28 cellular contexts compared by ENCODE assay signal in the genomic region with DNA sequence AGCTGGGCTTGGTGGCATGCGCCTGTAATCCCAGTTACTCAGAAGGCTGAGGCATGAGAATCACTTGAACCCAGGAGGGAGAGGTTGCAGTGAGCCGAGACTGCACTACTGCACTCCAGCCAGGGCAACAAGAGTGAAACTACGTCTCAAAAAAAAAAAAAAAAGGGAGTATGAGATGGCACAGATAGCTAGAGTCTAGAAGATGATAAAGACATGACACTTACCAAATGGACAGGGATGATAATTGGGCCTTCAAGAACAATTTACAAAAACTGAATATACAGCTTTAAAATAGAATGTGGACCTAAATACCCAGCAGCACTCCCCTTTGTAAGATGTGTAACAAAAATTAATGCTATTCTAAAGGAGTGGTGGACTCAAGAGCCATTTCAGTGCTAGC. TPM values are rescaled to one million over a fixed set of nuclear protein-coding genes. Genes with fewer than 3 reads are reported as not detected.
A peak's percentile ranks its signal among the peaks of the same experiment; 100 is the strongest.
DNase-seq lines count a peak whose midpoint lies in the region; ATAC-seq and TF ChIP-seq lines count a peak whose summit lies in the region.
"Had no signal": no experiment of that assay in that cellular context is flagged by ENCODE, and none has a peak within 500 bp of the region (broad histone marks: within the 10 kb centered on the region; RNA-seq: fewer than 3 reads in every experiment).

No MANE protein-coding gene starts in this region.

- TF ChIP-seq CTCF in Loucy (conservative IDR thresholded peaks at IDR 0.05; ENCODE audit: low read length) (no peak), neural crest cell (conservative IDR thresholded peaks at IDR 0.05) (no peak), tibial nerve (IDR thresholded peaks at IDR 0.05) (no peak), glutamatergic neuron (IDR thresholded peaks at IDR 0.05; ENCODE audit: partially characterized antibody, unreplicated experiment) (no peak)

- peak overlapping the region; percentile 32 for H3K4me3 Mint-ChIP-seq in activated naive CD8-positive, alpha-beta T cell treated with anti-CD3 and anti-CD28 coated beads, Interleukin-2, amount 10 ng/mL, durations not matched to agents 7 days and 5 days
- no peak overlapping the region for H3K4me3 Mint-ChIP-seq in activated naive CD8-positive, alpha-beta T cell treated with anti-CD3 and anti-CD28 coated beads, Interleukin-2, amount 50 U/mL, for 24 hours
- peak overlapping the region in 1 of 2 donors; percentile 97 for H3K4me3 Mint-ChIP-seq in effector memory CD8-positive, alpha-beta T cell
- H3K4me3 Mint-ChIP-seq in neural crest cell = peak overlapping the region; percentile 96
- no peak overlapping the region for H3K4me3 Mint-ChIP-seq in glutamatergic neuron (ENCODE audit: unreplicated experiment)

- TF ChIP-seq POLR2A in tibial nerve (IDR thresholded peaks at IDR 0.05) = no peak

- no peak overlapping the region for H2AFZ ChIP-seq in Loucy (ENCODE audit: low read length)

- ATAC-seq in activated naive CD8-positive, alpha-beta T cell treated with anti-CD3 and anti-CD28 coated beads, Interleukin-2, amount 10 ng/mL, durations not matched to agents 7 days and 5 days (ENCODE audit: low read depth) = no peak
- no peak for ATAC-seq in activated naive CD8-positive, alpha-beta T cell treated with anti-CD3 and anti-CD28 coated beads, Interleukin-2, amount 50 U/mL, for 24 hours
- ATAC-seq in effector memory CD8-positive, alpha-beta T cell (replicated peaks) = no peak
- ATAC-seq in GM18498 (IDR thresholded peaks at IDR 0.05; ENCODE audit: unreplicated experiment) = no peak
- ATAC-seq: HCT116, HepG2, left lobe of liver had no signal

- peaks cover 46% of the 10 kb centered on the region for H3K36me3 Mint-ChIP-seq in activated naive CD8-positive, alpha-beta T cell treated with anti-CD3 and anti-CD28 coated beads, Interleukin-2, amount 10 ng/mL, durations not matched to agents 7 days and 5 days
- H3K36me3 Mint-ChIP-seq in activated naive CD8-positive, alpha-beta T cell treated with anti-CD3 and anti-CD28 coated beads, Interleukin-2, amount 50 U/mL, for 24 hours (ENCODE audit: low read depth) = peaks cover 39% of the 10 kb centered on the region
- H3K36me3 Mint-ChIP-seq in effector memory CD8-positive, alpha-beta T cell (ENCODE audit: insufficient read depth) = peaks cover 26% of the 10 kb centered on the region
- H3K36me3 Mint-ChIP-seq in neural crest cell (ENCODE audit: low read depth) (peaks cover 3% of the 10 kb centered on the region), glutamatergic neuron (ENCODE audit: unreplicated experiment) (no peaks in the 10 kb centered on the region)

- peaks cover 34% of the 10 kb centered on the region for H3K4me1 Mint-ChIP-seq in activated naive CD8-positive, alpha-beta T cell treated with anti-CD3 and anti-CD28 coated beads, Interleukin-2, amount 10 ng/mL, durations not matched to agents 7 days and 5 days
- peaks cover 57% of the 10 kb centered on the region for H3K4me1 Mint-ChIP-seq in activated naive CD8-positive, alpha-beta T cell treated with anti-CD3 and anti-CD28 coated beads, Interleukin-2, amount 50 U/mL, for 24 hours
- peaks cover 28 to 54% of the 10 kb centered on the region in 2 donors for H3K4me1 Mint-ChIP-seq in effector memory CD8-positive, alpha-beta T cell (ENCODE audit: low read depth in 2 of 2)
- peaks cover 26% of the 10 kb centered on the region for H3K4me1 Mint-ChIP-seq in neural crest cell
- peaks cover 19% of the 10 kb centered on the region for H3K4me1 Mint-ChIP-seq in glutamatergic neuron (ENCODE audit: low read depth, unreplicated experiment)

- no peak for DNase-seq in activated naive CD8-positive, alpha-beta T cell treated with anti-CD3 and anti-CD28 coated beads, Interleukin-2, amount 10 ng/mL, durations not matched to agents 7 days and 5 days
- DNase-seq in activated naive CD8-positive, alpha-beta T cell treated with anti-CD3 and anti-CD28 coated beads, Interleukin-2, amount 50 U/mL, for 24 hours = no peak
- DNase-seq in effector memory CD8-positive, alpha-beta T cell = no peak
- DNase-seq in neural crest cell (ENCODE audit: low read depth, low spot score) (no peak), tibial nerve (ENCODE audit: low spot score in 2 of 2) (no peak), glutamatergic neuron (no peak)
- DNase-seq: activated CD4-positive, alpha-beta T cell treated with anti-CD3 and anti-CD28 coated beads for 4 hours; caudate nucleus; cortex of kidney; effector memory CD4-positive, alpha-beta T cell; GDM1; Kasumi-1; mesendoderm; MV-4-11; NCI-H1436; NCI-H2081; NCI-H526; NK-92 treated with Interleukin-12 subunit alpha and Interleukin-12 subunit beta, amount 100 ng/mL, for 24 hours; Right ventricle myocardium superior; stimulated activated CD4-positive, alpha-beta T cell treated with anti-CD3 and anti-CD28 coated beads, Interleukin-4, amount 100 ng/mL, for 4 hours; T-helper 9 cell had no signal

- peaks cover 7% of the 10 kb centered on the region for H4K20me1 ChIP-seq in Loucy (ENCODE audit: insufficient read depth, low read length, poor library complexity, severe bottlenecking)
- H4K20me1 ChIP-seq: BLaER1 had no signal

- H3K4me3 ChIP-seq in Loucy (ENCODE audit: low read length, poor library complexity, severe bottlenecking) (peak overlapping the region; percentile 84), tibial nerve (no peak overlapping the region)
- H3K4me3 ChIP-seq: BLaER1 had no signal

- H3K27ac Mint-ChIP-seq in activated naive CD8-positive, alpha-beta T cell treated with anti-CD3 and anti-CD28 coated beads, Interleukin-2, amount 10 ng/mL, durations not matched to agents 7 days and 5 days = no peak overlapping the region
- no peak overlapping the region for H3K27ac Mint-ChIP-seq in activated naive CD8-positive, alpha-beta T cell treated with anti-CD3 and anti-CD28 coated beads, Interleukin-2, amount 50 U/mL, for 24 hours
- peak overlapping the region; percentile 17 to 22 for H3K27ac Mint-ChIP-seq in effector memory CD8-positive, alpha-beta T cell
- H3K27ac Mint-ChIP-seq in neural crest cell (ENCODE audit: unreplicated experiment) (no peak overlapping the region), glutamatergic neuron (ENCODE audit: unreplicated experiment) (no peak overlapping the region)

- peaks cover 56% of the 10 kb centered on the region for H3K79me2 ChIP-seq in Loucy (ENCODE audit: insufficient read depth, low read length)

- no peaks in the 10 kb centered on the region for H3K9me3 Mint-ChIP-seq in activated naive CD8-positive, alpha-beta T cell treated with anti-CD3 and anti-CD28 coated beads, Interleukin-2, amount 10 ng/mL, durations not matched to agents 7 days and 5 days
- no peaks in the 10 kb centered on the region for H3K9me3 Mint-ChIP-seq in activated naive CD8-positive, alpha-beta T cell treated with anti-CD3 and anti-CD28 coated beads, Interleukin-2, amount 50 U/mL, for 24 hours
- H3K9me3 Mint-ChIP-seq in effector memory CD8-positive, alpha-beta T cell = no peaks in the 10 kb centered on the region
- H3K9me3 Mint-ChIP-seq in neural crest cell (no peaks in the 10 kb centered on the region), glutamatergic neuron (ENCODE audit: unreplicated experiment) (peaks cover 18% of the 10 kb centered on the region)
- H3K9me3 Mint-ChIP-seq: activated T-helper 1 cell treated with anti-CD3 and anti-CD28 coated beads, Interleukin-12 subunit alpha, Interleukin-12 subunit beta, Interleukin-2, Interleukin-4 antibody, amounts not matched to agents 30 ng/mL and 10 ng/mL and 1 ng/mL, durations not matched to agents 14 hours and 24 hours and 36 hours had no signal

- H3K4me1 ChIP-seq in Loucy (ENCODE audit: insufficient read depth, low read length, poor library complexity, severe bottlenecking) = peaks cover 57% of the 10 kb centered on the region
- peaks cover 0 to 25% (median 9%) of the 10 kb centered on the region in 4 donors for H3K4me1 ChIP-seq in tibial nerve

- H3K27me3 ChIP-seq in Loucy (ENCODE audit: insufficient read depth, low read length, poor library complexity, severe bottlenecking) (no peaks in the 10 kb centered on the region), tibial nerve (no peaks in the 10 kb centered on the region)
- H3K27me3 ChIP-seq: BLaER1 had no signal

- H3K9me3 ChIP-seq in Loucy (ENCODE audit: insufficient read depth, low read depth, low read length) (no peaks in the 10 kb centered on the region), tibial nerve (no peaks in the 10 kb centered on the region)
- H3K9me3 ChIP-seq: BLaER1 had no signal

- no peak for TF ChIP-seq EP300 in tibial nerve (IDR thresholded peaks at IDR 0.05)

- no peak overlapping the region for H3K27ac ChIP-seq in tibial nerve
- H3K27ac ChIP-seq: BLaER1 had no signal

- POLR2A ChIA-PET in activated naive CD8-positive, alpha-beta T cell treated with anti-CD3 and anti-CD28 coated beads, Interleukin-2, amount 10 ng/mL, durations not matched to agents 7 days and 5 days (lab: Charles Lee) = no interaction called here

- peak overlapping the region; percentile 84 for H3K4me2 ChIP-seq in Loucy (ENCODE audit: low read depth, low read length, poor library complexity, severe bottlenecking)

- 91 to 100% methylated on average over 3 of the region's 3 CpGs for WGBS in tibial nerve, 2 donors

- no peaks in the 10 kb centered on the region for H3K9me2 ChIP-seq in Loucy (replicated peaks; ENCODE audit: low read depth, low read length)

- no peaks in the 10 kb centered on the region for H3K27me3 Mint-ChIP-seq in activated naive CD8-positive, alpha-beta T cell treated with anti-CD3 and anti-CD28 coated beads, Interleukin-2, amount 10 ng/mL, durations not matched to agents 7 days and 5 days
- H3K27me3 Mint-ChIP-seq in activated naive CD8-positive, alpha-beta T cell treated with anti-CD3 and anti-CD28 coated beads, Interleukin-2, amount 50 U/mL, for 24 hours = no peaks in the 10 kb centered on the region
- no peaks in the 10 kb centered on the region for H3K27me3 Mint-ChIP-seq in effector memory CD8-positive, alpha-beta T cell
- H3K27me3 Mint-ChIP-seq in neural crest cell (ENCODE audit: low read depth) (no peaks in the 10 kb centered on the region), glutamatergic neuron (ENCODE audit: unreplicated experiment) (peaks cover 1% of the 10 kb centered on the region)

- H3F3A ChIP-seq in Loucy (ENCODE audit: low read depth) = no peaks in the 10 kb centered on the region

- H3K36me3 ChIP-seq in Loucy (ENCODE audit: insufficient read depth, low read length) (no peaks in the 10 kb centered on the region), tibial nerve (peaks cover 0 to 21% (median 0%) of the 10 kb centered on the region in 3 donors)

- peak overlapping the region; percentile 94 for H3K9ac ChIP-seq in Loucy (ENCODE audit: low read depth, low read length, poor library complexity, severe bottlenecking)
- H3K9ac ChIP-seq: BLaER1 had no signal

RNA-seq across cellular contexts. Expression of gene METTL4, which starts 2.7 kb away (rescaled TPM):
- 10 to 100 TPM; 22.7 to 25.8 TPM for total RNA-seq in activated naive CD8-positive, alpha-beta T cell treated with anti-CD3 and anti-CD28 coated beads, Interleukin-2, amount 10 ng/mL, durations not matched to agents 7 days and 5 days
- total RNA-seq in neural crest cell (12.6 and 13.2 TPM in 2 replicates), tibial nerve (10 to 100 TPM in 2 of 4 donors, 1 to 10 TPM in 2; 6.9 to 11.5 (median 9.2) TPM), glutamatergic neuron (ENCODE audit: unreplicated experiment) (15.4 TPM)

RNA-seq across cellular contexts. Expression of gene NDC80, which starts 2.8 kb away (rescaled TPM):
- 10 to 100 TPM; 66.0 to 67.0 TPM for total RNA-seq in activated naive CD8-positive, alpha-beta T cell treated with anti-CD3 and anti-CD28 coated beads, Interleukin-2, amount 10 ng/mL, durations not matched to agents 7 days and 5 days
- total RNA-seq in neural crest cell (49.5 and 52.1 TPM in 2 replicates), tibial nerve (1 to 10 TPM in 3 of 4 donors, under 1 TPM in 1; 0.63 to 3.7 (median 1.4) TPM), glutamatergic neuron (ENCODE audit: unreplicated experiment) (7.7 TPM)

Comparison
In these comparisons a context has a peak if more than half of its experiments do, and no peak if none do; other contexts are left out.
1. H3K4me3 Mint-ChIP-seq: peak in activated naive CD8-positive, alpha-beta T cell treated with anti-CD3 and anti-CD28 coated beads, Interleukin-2, amount 10 ng/mL, durations not matched to agents 7 days and 5 days (single experiment) and neural crest cell (single experiment); none in activated naive CD8-positive, alpha-beta T cell treated with anti-CD3 and anti-CD28 coated beads, Interleukin-2, amount 50 U/mL, for 24 hours (single experiment) and glutamatergic neuron (single experiment).
2. H3K27ac Mint-ChIP-seq: peak in effector memory CD8-positive, alpha-beta T cell (2 of 2); none in activated naive CD8-positive, alpha-beta T cell treated with anti-CD3 and anti-CD28 coated beads, Interleukin-2, amount 10 ng/mL, durations not matched to agents 7 days and 5 days (single experiment), activated naive CD8-positive, alpha-beta T cell treated with anti-CD3 and anti-CD28 coated beads, Interleukin-2, amount 50 U/mL, for 24 hours (single experiment), neural crest cell (single experiment) and glutamatergic neuron (single experiment).